ENCODE assay signal across 1 cellular context in the genomic region with DNA sequence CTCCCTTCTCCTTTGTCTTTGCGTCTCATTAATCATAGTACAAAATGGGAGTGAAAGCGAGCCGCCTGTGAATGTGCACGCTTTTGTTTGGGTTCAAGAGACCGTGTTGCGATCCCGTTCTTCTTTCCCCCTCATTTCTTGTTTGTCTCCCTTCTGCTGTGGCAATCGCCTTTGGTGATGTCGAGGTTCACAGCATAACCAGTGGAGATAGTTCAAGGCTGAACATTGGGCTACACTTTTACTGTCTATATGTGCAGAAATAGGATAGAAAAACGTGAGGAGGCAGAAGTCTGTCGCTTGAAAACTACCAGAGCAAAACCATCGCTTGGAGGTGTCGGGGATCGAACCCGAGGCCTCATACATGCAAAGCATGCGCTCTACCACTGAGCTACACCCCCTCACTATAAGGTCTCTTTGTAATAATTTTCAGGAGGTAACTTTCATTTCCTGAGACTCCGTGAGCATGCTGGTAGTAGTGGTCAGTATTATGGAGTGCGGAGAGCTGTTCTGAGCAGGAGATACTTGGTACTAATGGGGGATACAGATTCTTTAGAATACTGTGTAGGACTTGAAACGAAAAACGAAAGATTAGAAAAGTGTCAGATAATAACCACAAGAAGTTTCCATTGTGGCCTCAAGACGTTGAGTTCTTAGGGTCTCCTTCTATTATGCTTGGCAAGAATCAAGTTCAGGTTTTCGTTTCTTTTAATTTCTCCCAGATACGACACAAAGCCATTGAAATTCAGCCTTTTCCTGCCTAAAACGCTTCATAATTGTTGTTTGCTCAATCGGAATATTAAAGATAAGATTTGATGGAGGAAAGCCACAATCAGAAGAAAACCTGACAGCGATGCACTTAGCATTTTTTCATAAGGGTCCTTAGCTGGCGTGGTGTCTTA.
TF ChIP-seq lines count a peak whose summit lies in the region.

No MANE protein-coding gene starts in this region.

TF ChIP-seq in K562, 482 proteins besides CTCF, POLR2A, EP300 and RAD21 (continued from another document and continues in another):
- TF ChIP-seq, protein P1, sequence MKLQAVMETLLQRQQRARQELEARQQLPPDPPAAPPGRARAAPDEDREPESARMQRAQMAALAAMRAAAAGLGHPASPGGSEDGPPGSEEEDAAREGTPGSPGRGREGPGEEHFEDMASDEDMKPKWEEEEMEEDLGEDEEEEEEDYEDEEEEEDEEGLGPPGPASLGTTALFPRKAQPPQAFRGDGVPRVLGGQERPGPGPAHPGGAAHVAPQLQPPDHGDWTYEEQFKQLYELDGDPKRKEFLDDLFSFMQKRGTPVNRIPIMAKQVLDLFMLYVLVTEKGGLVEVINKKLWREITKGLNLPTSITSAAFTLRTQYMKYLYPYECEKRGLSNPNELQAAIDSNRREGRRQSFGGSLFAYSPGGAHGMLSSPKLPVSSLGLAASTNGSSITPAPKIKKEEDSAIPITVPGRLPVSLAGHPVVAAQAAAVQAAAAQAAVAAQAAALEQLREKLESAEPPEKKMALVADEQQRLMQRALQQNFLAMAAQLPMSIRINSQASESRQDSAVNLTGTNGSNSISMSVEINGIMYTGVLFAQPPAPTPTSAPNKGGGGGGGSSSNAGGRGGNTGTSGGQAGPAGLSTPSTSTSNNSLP (IDR thresholded peaks at IDR 0.05; ENCODE audit: borderline replicate concordance, low read depth, low read length), result peak; percentile 78; the same call in 1 of the 2 replicates
- TF ChIP-seq, protein P2, sequence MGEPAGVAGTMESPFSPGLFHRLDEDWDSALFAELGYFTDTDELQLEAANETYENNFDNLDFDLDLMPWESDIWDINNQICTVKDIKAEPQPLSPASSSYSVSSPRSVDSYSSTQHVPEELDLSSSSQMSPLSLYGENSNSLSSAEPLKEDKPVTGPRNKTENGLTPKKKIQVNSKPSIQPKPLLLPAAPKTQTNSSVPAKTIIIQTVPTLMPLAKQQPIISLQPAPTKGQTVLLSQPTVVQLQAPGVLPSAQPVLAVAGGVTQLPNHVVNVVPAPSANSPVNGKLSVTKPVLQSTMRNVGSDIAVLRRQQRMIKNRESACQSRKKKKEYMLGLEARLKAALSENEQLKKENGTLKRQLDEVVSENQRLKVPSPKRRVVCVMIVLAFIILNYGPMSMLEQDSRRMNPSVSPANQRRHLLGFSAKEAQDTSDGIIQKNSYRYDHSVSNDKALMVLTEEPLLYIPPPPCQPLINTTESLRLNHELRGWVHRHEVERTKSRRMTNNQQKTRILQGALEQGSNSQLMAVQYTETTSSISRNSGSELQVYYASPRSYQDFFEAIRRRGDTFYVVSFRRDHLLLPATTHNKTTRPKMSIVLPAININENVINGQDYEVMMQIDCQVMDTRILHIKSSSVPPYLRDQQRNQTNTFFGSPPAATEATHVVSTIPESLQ (CRISPR knock-in tag; IDR thresholded peaks at IDR 0.05), result 0 out of 2 replicates have a peak, but pooled peaks have one; percentile 62
- peak; percentile 80 for TF ChIP-seq RBBP5 (IDR thresholded peaks at IDR 0.05; ENCODE audit: borderline replicate concordance, insufficient read depth, low read length, poor library complexity, severe bottlenecking)
- TF ChIP-seq NFXL1 (CRISPR knock-in tag; IDR thresholded peaks at IDR 0.05), result no peak
- TF ChIP-seq, protein P3, sequence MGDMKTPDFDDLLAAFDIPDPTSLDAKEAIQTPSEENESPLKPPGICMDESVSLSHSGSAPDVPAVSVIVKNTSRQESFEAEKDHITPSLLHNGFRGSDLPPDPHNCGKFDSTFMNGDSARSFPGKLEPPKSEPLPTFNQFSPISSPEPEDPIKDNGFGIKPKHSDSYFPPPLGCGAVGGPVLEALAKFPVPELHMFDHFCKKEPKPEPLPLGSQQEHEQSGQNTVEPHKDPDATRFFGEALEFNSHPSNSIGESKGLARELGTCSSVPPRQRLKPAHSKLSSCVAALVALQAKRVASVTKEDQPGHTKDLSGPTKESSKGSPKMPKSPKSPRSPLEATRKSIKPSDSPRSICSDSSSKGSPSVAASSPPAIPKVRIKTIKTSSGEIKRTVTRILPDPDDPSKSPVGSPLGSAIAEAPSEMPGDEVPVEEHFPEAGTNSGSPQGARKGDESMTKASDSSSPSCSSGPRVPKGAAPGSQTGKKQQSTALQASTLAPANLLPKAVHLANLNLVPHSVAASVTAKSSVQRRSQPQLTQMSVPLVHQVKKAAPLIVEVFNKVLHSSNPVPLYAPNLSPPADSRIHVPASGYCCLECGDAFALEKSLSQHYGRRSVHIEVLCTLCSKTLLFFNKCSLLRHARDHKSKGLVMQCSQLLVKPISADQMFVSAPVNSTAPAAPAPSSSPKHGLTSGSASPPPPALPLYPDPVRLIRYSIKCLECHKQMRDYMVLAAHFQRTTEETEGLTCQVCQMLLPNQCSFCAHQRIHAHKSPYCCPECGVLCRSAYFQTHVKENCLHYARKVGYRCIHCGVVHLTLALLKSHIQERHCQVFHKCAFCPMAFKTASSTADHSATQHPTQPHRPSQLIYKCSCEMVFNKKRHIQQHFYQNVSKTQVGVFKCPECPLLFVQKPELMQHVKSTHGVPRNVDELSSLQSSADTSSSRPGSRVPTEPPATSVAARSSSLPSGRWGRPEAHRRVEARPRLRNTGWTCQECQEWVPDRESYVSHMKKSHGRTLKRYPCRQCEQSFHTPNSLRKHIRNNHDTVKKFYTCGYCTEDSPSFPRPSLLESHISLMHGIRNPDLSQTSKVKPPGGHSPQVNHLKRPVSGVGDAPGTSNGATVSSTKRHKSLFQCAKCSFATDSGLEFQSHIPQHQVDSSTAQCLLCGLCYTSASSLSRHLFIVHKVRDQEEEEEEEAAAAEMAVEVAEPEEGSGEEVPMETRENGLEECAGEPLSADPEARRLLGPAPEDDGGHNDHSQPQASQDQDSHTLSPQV (IDR thresholded peaks at IDR 0.05), result peak; percentile 85
- peak; percentile 74; the same call in 1 of the 2 replicates for TF ChIP-seq ZKSCAN1 (IDR thresholded peaks at IDR 0.05; ENCODE audit: low read depth, low read length)
- TF ChIP-seq CTBP1 (IDR thresholded peaks at IDR 0.05; ENCODE audit: borderline replicate concordance), result peak; percentile 57; the same call in 1 of the 2 replicates
- TF ChIP-seq POLR3G (IDR thresholded peaks at IDR 0.05; ENCODE audit: extremely low read depth, insufficient read length, insufficient replicate concordance), result peak; percentile 65
- no peak for TF ChIP-seq MAFG (tag; conservative IDR thresholded peaks at IDR 0.05)
- TF ChIP-seq, protein P4, sequence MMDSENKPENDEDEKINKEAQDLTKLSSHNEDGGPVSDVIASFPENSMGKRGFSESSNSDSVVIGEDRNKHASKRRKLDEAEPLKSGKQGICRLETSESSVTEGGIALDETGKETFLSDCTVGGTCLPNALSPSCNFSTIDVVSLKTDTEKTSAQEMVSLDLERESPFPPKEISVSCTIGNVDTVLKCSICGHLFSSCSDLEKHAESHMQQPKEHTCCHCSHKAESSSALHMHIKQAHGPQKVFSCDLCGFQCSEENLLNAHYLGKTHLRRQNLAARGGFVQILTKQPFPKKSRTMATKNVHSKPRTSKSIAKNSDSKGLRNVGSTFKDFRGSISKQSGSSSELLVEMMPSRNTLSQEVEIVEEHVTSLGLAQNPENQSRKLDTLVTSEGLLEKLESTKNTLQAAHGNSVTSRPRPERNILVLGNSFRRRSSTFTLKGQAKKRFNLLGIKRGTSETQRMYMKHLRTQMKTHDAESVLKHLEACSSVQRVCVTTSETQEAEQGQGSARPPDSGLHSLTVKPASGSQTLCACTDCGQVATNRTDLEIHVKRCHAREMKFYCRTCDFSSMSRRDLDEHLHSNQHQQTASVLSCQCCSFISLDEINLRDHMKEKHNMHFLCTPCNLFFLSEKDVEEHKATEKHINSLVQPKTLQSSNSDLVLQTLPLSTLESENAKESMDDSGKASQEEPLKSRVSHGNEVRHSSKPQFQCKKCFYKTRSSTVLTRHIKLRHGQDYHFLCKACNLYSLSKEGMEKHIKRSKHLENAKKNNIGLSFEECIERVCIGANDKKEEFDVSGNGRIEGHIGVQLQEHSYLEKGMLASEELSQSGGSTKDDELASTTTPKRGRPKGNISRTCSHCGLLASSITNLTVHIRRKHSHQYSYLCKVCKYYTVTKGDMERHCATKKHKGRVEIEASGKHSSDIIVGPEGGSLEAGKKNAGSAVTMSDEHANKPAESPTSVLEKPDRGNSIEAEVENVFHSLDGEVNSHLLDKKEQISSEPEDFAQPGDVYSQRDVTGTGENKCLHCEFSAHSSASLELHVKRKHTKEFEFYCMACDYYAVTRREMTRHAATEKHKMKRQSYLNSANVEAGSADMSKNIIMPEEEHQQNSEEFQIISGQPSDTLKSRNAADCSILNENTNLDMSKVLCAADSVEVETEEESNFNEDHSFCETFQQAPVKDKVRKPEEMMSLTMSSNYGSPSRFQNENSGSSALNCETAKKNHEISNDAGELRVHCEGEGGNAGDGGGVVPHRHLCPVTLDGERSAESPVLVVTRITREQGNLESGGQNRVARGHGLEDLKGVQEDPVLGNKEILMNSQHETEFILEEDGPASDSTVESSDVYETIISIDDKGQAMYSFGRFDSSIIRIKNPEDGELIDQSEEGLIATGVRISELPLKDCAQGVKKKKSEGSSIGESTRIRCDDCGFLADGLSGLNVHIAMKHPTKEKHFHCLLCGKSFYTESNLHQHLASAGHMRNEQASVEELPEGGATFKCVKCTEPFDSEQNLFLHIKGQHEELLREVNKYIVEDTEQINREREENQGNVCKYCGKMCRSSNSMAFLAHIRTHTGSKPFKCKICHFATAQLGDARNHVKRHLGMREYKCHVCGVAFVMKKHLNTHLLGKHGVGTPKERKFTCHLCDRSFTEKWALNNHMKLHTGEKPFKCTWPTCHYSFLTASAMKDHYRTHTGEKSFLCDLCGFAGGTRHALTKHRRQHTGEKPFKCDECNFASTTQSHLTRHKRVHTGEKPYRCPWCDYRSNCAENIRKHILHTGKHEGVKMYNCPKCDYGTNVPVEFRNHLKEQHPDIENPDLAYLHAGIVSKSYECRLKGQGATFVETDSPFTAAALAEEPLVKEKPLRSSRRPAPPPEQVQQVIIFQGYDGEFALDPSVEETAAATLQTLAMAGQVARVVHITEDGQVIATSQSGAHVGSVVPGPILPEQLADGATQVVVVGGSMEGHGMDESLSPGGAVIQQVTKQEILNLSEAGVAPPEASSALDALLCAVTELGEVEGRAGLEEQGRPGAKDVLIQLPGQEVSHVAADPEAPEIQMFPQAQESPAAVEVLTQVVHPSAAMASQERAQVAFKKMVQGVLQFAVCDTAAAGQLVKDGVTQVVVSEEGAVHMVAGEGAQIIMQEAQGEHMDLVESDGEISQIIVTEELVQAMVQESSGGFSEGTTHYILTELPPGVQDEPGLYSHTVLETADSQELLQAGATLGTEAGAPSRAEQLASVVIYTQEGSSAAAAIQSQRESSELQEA (IDR thresholded peaks at IDR 0.05; ENCODE audit: low read depth), result peak; percentile 76
- TF ChIP-seq MEIS2 (IDR thresholded peaks at IDR 0.05; ENCODE audit: partially characterized antibody), result peak; percentile 43
- TF ChIP-seq KDM1A (IDR thresholded peaks at IDR 0.05), result peak; percentile 4 to 14; a peak in 3 of 4 replicates
- TF ChIP-seq ZNF24 (IDR thresholded peaks at IDR 0.05), result 0 out of 2 replicates have a peak, but pooled peaks have one; percentile 4
- TF ChIP-seq ZNF583 (CRISPR knock-in tag; IDR thresholded peaks at IDR 0.05), result 0 out of 2 replicates have a peak, but pooled peaks have one; percentile 35
- 0 out of 2 replicates have a peak, but pooled peaks have one; percentile 37 for TF ChIP-seq TRIM28 (IDR thresholded peaks at IDR 0.05)
- no peak for TF ChIP-seq NR3C1 (CRISPR knock-in tag; IDR thresholded peaks at IDR 0.05)
- peak; percentile 3; the same call in 1 of the 2 replicates for TF ChIP-seq TCF3 (CRISPR knock-in tag; IDR thresholded peaks at IDR 0.05)
- TF ChIP-seq ADNP (tag; IDR thresholded peaks at IDR 0.05), result peak; percentile 94
- no peak for TF ChIP-seq ZNF146 (CRISPR knock-in tag; IDR thresholded peaks at IDR 0.05; ENCODE audit: unreplicated experiment)
- no peak for TF ChIP-seq GTF2E2 (tag; IDR thresholded peaks at IDR 0.05)
- TF ChIP-seq ETV5 (CRISPR knock-in tag; IDR thresholded peaks at IDR 0.05; ENCODE audit: low read depth), result peak; percentile 74; the same call in 1 of the 2 replicates
- TF ChIP-seq, protein P5, sequence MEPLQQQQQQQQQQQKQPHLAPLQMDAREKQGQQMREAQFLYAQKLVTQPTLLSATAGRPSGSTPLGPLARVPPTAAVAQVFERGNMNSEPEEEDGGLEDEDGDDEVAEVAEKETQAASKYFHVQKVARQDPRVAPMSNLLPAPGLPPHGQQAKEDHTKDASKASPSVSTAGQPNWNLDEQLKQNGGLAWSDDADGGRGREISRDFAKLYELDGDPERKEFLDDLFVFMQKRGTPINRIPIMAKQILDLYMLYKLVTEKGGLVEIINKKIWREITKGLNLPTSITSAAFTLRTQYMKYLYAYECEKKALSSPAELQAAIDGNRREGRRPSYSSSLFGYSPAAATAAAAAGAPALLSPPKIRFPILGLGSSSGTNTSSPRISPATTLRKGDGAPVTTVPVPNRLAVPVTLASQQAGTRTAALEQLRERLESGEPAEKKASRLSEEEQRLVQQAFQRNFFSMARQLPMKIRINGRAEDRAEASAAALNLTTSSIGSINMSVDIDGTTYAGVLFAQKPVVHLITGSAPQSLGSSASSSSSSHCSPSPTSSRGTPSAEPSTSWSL (CRISPR knock-in tag; IDR thresholded peaks at IDR 0.05; ENCODE audit: borderline replicate concordance), result no peak
- TF ChIP-seq, protein P6, sequence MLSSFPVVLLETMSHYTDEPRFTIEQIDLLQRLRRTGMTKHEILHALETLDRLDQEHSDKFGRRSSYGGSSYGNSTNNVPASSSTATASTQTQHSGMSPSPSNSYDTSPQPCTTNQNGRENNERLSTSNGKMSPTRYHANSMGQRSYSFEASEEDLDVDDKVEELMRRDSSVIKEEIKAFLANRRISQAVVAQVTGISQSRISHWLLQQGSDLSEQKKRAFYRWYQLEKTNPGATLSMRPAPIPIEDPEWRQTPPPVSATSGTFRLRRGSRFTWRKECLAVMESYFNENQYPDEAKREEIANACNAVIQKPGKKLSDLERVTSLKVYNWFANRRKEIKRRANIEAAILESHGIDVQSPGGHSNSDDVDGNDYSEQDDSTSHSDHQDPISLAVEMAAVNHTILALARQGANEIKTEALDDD (IDR thresholded peaks at IDR 0.05), result peak; percentile 74
- TF ChIP-seq, protein P7, sequence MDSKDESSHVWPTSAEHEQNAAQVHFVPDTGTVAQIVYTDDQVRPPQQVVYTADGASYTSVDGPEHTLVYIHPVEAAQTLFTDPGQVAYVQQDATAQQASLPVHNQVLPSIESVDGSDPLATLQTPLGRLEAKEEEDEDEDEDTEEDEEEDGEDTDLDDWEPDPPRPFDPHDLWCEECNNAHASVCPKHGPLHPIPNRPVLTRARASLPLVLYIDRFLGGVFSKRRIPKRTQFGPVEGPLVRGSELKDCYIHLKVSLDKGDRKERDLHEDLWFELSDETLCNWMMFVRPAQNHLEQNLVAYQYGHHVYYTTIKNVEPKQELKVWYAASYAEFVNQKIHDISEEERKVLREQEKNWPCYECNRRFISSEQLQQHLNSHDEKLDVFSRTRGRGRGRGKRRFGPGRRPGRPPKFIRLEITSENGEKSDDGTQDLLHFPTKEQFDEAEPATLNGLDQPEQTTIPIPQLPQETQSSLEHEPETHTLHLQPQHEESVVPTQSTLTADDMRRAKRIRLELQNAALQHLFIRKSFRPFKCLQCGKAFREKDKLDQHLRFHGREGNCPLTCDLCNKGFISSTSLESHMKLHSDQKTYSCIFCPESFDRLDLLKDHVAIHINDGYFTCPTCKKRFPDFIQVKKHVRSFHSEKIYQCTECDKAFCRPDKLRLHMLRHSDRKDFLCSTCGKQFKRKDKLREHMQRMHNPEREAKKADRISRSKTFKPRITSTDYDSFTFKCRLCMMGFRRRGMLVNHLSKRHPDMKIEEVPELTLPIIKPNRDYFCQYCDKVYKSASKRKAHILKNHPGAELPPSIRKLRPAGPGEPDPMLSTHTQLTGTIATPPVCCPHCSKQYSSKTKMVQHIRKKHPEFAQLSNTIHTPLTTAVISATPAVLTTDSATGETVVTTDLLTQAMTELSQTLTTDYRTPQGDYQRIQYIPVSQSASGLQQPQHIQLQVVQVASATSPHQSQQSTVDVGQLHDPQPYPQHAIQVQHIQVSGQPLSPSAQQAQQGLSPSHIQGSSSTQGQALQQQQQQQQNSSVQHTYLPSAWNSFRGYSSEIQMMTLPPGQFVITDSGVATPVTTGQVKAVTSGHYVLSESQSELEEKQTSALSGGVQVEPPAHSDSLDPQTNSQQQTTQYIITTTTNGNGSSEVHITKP (IDR thresholded peaks at IDR 0.05; ENCODE audit: partially characterized antibody), result peak; percentile 21
